Comparison of ENCODE assay signal across 2 cellular contexts in the genomic region with DNA sequence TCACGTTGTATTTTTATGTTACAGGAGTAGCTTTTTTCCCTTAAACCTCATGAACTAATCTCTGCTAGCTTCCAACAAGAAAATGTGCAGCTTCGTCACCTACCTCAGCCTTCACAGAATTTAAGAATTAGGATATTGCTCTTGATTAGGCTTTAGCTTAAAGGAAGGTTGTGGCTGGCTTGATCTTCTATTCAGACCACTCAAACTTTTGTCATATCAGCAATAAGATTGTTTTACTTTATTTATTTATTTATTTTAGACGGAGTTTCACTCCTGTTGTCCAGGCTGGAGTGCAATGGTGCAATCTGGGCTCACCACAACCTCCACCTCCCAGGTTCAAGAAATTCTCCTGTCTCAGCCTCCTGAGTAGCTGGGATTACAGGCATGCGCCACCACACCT.
TF ChIP-seq lines count a peak whose summit lies in the region.

No MANE protein-coding gene starts in this region.

TF ChIP-seq in A549, 52 proteins besides CTCF, POLR2A, EP300 and RAD21 (continued from another document):
- TF ChIP-seq MAFK (IDR thresholded peaks at IDR 0.05; ENCODE audit: partially characterized antibody): peak; percentile 67
- no peak for TF ChIP-seq EHMT2 (IDR thresholded peaks at IDR 0.05; ENCODE audit: low read depth)
- TF ChIP-seq KDM1A (IDR thresholded peaks at IDR 0.05; ENCODE audit: low read depth): no peak

TF ChIP-seq in K562, 482 proteins besides CTCF, POLR2A, EP300 and RAD21 (continued from another document):
- TF ChIP-seq MAFG (tag; conservative IDR thresholded peaks at IDR 0.05) (peak; percentile 71), MAFF (IDR thresholded peaks at IDR 0.05; ENCODE audit: low read length) (peak; percentile 65; the same call in 1 of the 2 replicates), ZNF707 (CRISPR knock-in tag; conservative IDR thresholded peaks at IDR 0.05) (no peak), C11orf30 (IDR thresholded peaks at IDR 0.05; ENCODE audit: low read depth) (peak; percentile 79), MAFK (IDR thresholded peaks at IDR 0.05; ENCODE audit: low read length) (peak; percentile 19; the same call in 1 of the 2 replicates)
- TF ChIP-seq, protein P1, sequence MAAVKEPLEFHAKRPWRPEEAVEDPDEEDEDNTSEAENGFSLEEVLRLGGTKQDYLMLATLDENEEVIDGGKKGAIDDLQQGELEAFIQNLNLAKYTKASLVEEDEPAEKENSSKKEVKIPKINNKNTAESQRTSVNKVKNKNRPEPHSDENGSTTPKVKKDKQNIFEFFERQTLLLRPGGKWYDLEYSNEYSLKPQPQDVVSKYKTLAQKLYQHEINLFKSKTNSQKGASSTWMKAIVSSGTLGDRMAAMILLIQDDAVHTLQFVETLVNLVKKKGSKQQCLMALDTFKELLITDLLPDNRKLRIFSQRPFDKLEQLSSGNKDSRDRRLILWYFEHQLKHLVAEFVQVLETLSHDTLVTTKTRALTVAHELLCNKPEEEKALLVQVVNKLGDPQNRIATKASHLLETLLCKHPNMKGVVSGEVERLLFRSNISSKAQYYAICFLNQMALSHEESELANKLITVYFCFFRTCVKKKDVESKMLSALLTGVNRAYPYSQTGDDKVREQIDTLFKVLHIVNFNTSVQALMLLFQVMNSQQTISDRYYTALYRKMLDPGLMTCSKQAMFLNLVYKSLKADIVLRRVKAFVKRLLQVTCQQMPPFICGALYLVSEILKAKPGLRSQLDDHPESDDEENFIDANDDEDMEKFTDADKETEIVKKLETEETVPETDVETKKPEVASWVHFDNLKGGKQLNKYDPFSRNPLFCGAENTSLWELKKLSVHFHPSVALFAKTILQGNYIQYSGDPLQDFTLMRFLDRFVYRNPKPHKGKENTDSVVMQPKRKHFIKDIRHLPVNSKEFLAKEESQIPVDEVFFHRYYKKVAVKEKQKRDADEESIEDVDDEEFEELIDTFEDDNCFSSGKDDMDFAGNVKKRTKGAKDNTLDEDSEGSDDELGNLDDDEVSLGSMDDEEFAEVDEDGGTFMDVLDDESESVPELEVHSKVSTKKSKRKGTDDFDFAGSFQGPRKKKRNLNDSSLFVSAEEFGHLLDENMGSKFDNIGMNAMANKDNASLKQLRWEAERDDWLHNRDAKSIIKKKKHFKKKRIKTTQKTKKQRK (IDR thresholded peaks at IDR 0.05; ENCODE audit: borderline replicate concordance, low read depth, low read length): no peak
